23 cellular contexts compared by ENCODE assay signal in the genomic region with DNA sequence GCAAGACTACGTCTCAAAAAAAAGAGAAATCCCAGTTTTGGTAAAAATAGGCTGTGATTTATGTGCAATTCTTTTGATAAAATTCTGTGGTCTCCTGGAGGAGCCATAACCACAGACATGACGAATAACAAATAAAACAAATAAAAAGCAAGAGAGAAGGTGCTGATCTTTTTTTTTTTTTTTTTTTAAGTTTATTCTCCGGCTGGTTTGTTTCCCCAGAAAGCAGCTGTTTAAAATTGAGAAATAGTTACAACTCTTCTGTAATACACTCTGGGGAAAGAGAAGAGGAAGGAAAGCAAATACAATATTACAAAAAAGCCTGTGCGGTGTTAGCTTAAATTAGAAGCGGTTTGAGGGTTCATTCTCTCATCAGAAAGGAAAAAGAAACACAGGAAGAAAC. TPM values are rescaled to one million over a fixed set of nuclear protein-coding genes. Genes with fewer than 3 reads are reported as not detected.
DNase-seq lines count a peak whose midpoint lies in the region; ATAC-seq, FAIRE-seq and TF ChIP-seq lines count a peak whose summit lies in the region.
"Had no signal": no experiment of that assay in that cellular context is flagged by ENCODE, and none has a peak within 500 bp of the region (broad histone marks: within the 10 kb centered on the region; RNA-seq: fewer than 3 reads in every experiment).

No MANE protein-coding gene starts in this region.

- FAIRE-seq in HepG2 (lab: Jason Lieb, UNC), result no peak
- FAIRE-seq: A204.1 had no signal

- no peak for TF ChIP-seq POLR2A in right lobe of liver (IDR thresholded peaks at IDR 0.05)
- no peak for TF ChIP-seq POLR2A in HepG2 (IDR thresholded peaks at IDR 0.05; ENCODE audit: insufficient read depth in 1 of 2, low read depth in 2 of 2, low read length in 2 of 2)

- no peaks in the 10 kb centered on the region for H3K36me3 Mint-ChIP-seq in MCF 10A (ENCODE audit: insufficient read depth, unreplicated experiment)
- H3K36me3 Mint-ChIP-seq: CD4-positive, CD25-positive, alpha-beta regulatory T cell had no signal

- H3K4me3 ChIP-seq in right lobe of liver (no peak overlapping the region), HepG2 (replicated peaks in 1 of 3; ENCODE audit: insufficient read depth in 1 of 3, low read depth in 2 of 3, low read length in 3 of 3) (no peak overlapping the region)
- H3K4me3 ChIP-seq: lung, psoas muscle, testis had no signal

- H3K36me3 ChIP-seq in right lobe of liver, result no peaks in the 10 kb centered on the region
- H3K36me3 ChIP-seq in HepG2 (replicated peaks in 1 of 2; ENCODE audit: control insufficient read depth in 1 of 2, insufficient read depth in 2 of 2, low read length in 2 of 2), result no peaks in the 10 kb centered on the region
- H3K36me3 ChIP-seq: breast epithelium had no signal

- no peak overlapping the region for H3K4me3 Mint-ChIP-seq in MCF 10A (ENCODE audit: unreplicated experiment)
- H3K4me3 Mint-ChIP-seq: activated naive CD8-positive, alpha-beta T cell treated with anti-CD3 and anti-CD28 coated beads, Interleukin-2, amount 10 ng/mL, durations not matched to agents 7 days and 5 days; activated T-helper 1 cell treated with anti-CD3 and anti-CD28 coated beads, Interleukin-12 subunit alpha, Interleukin-12 subunit beta, Interleukin-2, Interleukin-4 antibody, amounts not matched to agents 30 ng/mL and 10 ng/mL and 1 ng/mL, durations not matched to agents 14 hours and 24 hours and 36 hours; natural killer cell treated with Interleukin-12 subunit alpha and Interleukin-12 subunit beta and Interleukin-15 and Interleukin-18, amount 100 ng/mL, for 72 hours; T-helper 2 cell treated with Interferon-gamma antibody and Interleukin-4, amounts not matched to agents 5 μg/mL and 100 μg/mL, for 36 hours had no signal

- DNase-seq in right lobe of liver (no peak), HepG2 (ENCODE audit: low spot score) (no peak), SKM-1 (lab: John Stamatoyannopoulos, UW; ENCODE audit: unreplicated experiment) (peak; percentile 49), myocyte (ENCODE audit: low read depth) (peak; percentile 41), MCF 10A (ENCODE audit: unreplicated experiment) (no peak), KG1 (lab: John Stamatoyannopoulos, UW) (no peak), T-helper 1 cell (no peak)
- DNase-seq: activated CD4-positive, CD25-positive, alpha-beta regulatory T cell; activated naive CD8-positive, alpha-beta T cell treated with anti-CD3 and anti-CD28 coated beads, Interleukin-2, amount 10 ng/mL, durations not matched to agents 7 days and 5 days; CD4-positive, CD25-positive, alpha-beta regulatory T cell; NCI-H1436 treated with DMSO at 0.1 percent for 48 hours; NCI-H446 treated with DMSO at 0.1 percent for 48 hours; psoas muscle; SHP77; testis had no signal

- H3K4me1 Mint-ChIP-seq in MCF 10A (ENCODE audit: insufficient read depth, unreplicated experiment), result peaks cover 6% of the 10 kb centered on the region

- no peaks in the 10 kb centered on the region for H4K20me1 ChIP-seq in HepG2 (ENCODE audit: insufficient read depth, low read length)

- H3K9me3 ChIP-seq in right lobe of liver, result no peaks in the 10 kb centered on the region
- H3K9me3 ChIP-seq in HepG2 (ENCODE audit: low read length), result no peaks in the 10 kb centered on the region
- H3K9me3 ChIP-seq: breast epithelium, psoas muscle, testis had no signal

- H3K4me1 ChIP-seq in right lobe of liver (no peaks in the 10 kb centered on the region), HepG2 (ENCODE audit: insufficient read depth, low read length) (peaks cover 11% of the 10 kb centered on the region)
- H3K4me1 ChIP-seq: psoas muscle, testis had no signal

- BruUV-seq in HepG2 (replicated peaks; lab: Mats Ljungman, UMichigan) (no TSS peak), MCF 10A (replicated peaks; lab: Mats Ljungman, UMichigan) (no TSS peak)

- intact Hi-C loops in right lobe of liver (cut with DNase I), result no loop called here
- intact Hi-C loops in HepG2 (cut with micrococcal nuclease; ENCODE audit: unreplicated experiment), result loop anchor here (10.0 kb wide), 1 partner anchor 687 kb away; no protein-coding TSS in a partner anchor
- intact Hi-C loops in MCF 10A (cut with micrococcal nuclease), result no loop called here

- no peak overlapping the region for H3K4me2 ChIP-seq in HepG2 (ENCODE audit: low read depth, low read length)
- H3K4me2 ChIP-seq: KMS-11 had no signal

- no peak overlapping the region for H3K9ac ChIP-seq in HepG2 (ENCODE audit: insufficient read depth, low read depth, low read length)
- H3K9ac ChIP-seq: KMS-11 had no signal

- no peak overlapping the region for H3K27ac Mint-ChIP-seq in MCF 10A (ENCODE audit: low read depth, unreplicated experiment)
- H3K27ac Mint-ChIP-seq: activated naive CD8-positive, alpha-beta T cell treated with anti-CD3 and anti-CD28 coated beads, Interleukin-2, amount 10 ng/mL, durations not matched to agents 7 days and 5 days; activated T-helper 1 cell treated with anti-CD3 and anti-CD28 coated beads, Interleukin-12 subunit alpha, Interleukin-12 subunit beta, Interleukin-2, Interleukin-4 antibody, amounts not matched to agents 30 ng/mL and 10 ng/mL and 1 ng/mL, durations not matched to agents 14 hours and 24 hours and 36 hours; CD4-positive, CD25-positive, alpha-beta regulatory T cell; natural killer cell treated with Interleukin-12 subunit alpha and Interleukin-12 subunit beta and Interleukin-15 and Interleukin-18, amount 100 ng/mL, for 72 hours; T-helper 2 cell treated with Interferon-gamma antibody and Interleukin-4, amounts not matched to agents 5 μg/mL and 100 μg/mL, for 36 hours had no signal

- no peak overlapping the region for H2AFZ ChIP-seq in HepG2 (ENCODE audit: low read length)

- no peak overlapping the region for H3K27ac ChIP-seq in right lobe of liver
- no peak overlapping the region for H3K27ac ChIP-seq in HepG2 (ENCODE audit: extremely low read length, insufficient read depth, low read length)
- H3K27ac ChIP-seq: breast epithelium, KMS-11, psoas muscle, testis had no signal

- TF ChIP-seq CTCF in right lobe of liver (IDR thresholded peaks at IDR 0.05) (no peak), HepG2 (CRISPR knock-in tag; IDR thresholded peaks at IDR 0.05) (no peak), MCF 10A (IDR thresholded peaks at IDR 0.05; ENCODE audit: unreplicated experiment) (no peak)

- in situ Hi-C loops in HepG2 (cut with HindIII; ENCODE audit: extremely low pct_ligation_motif_present, low pct_unique_long_range_greater_than_20kb), result no loop called here

- TF ChIP-seq EP300 in HepG2 (IDR thresholded peaks at IDR 0.05; ENCODE audit: low read depth in 2 of 2, low read length in 2 of 2) (no peak), HepG2 (CRISPR knock-in tag; IDR thresholded peaks at IDR 0.05; ENCODE audit: borderline replicate concordance) (no peak)

- ATAC-seq in right lobe of liver (peak in 3 of 4 donors; percentile 29 to 57 (median 45)), HepG2 (no peak), GM21737 (IDR thresholded peaks at IDR 0.05; ENCODE audit: unreplicated experiment) (no peak)
- ATAC-seq: natural killer cell treated with Interleukin-12 subunit alpha and Interleukin-12 subunit beta and Interleukin-15 and Interleukin-18, amount 100 ng/mL, for 72 hours had no signal

- no peaks in the 10 kb centered on the region for H3K27me3 Mint-ChIP-seq in MCF 10A (ENCODE audit: insufficient read depth, unreplicated experiment)

- H3K9me3 Mint-ChIP-seq in MCF 10A (ENCODE audit: unreplicated experiment), result no peaks in the 10 kb centered on the region
- H3K9me3 Mint-ChIP-seq: activated T-helper 1 cell treated with anti-CD3 and anti-CD28 coated beads, Interleukin-12 subunit alpha, Interleukin-12 subunit beta, Interleukin-2, Interleukin-4 antibody, amounts not matched to agents 30 ng/mL and 10 ng/mL and 1 ng/mL, durations not matched to agents 14 hours and 24 hours and 36 hours; natural killer cell treated with Interleukin-12 subunit alpha and Interleukin-12 subunit beta and Interleukin-15 and Interleukin-18, amount 100 ng/mL, for 72 hours; T-helper 2 cell treated with Interferon-gamma antibody and Interleukin-4, amounts not matched to agents 5 μg/mL and 100 μg/mL, for 36 hours had no signal

- CTCF ChIA-PET in HepG2 (lab: Yijun Ruan, JAX; ENCODE audit: low intra/inter-chr PET ratio, low total read pairs) (no interaction called here), MCF 10A (lab: Yijun Ruan, JAX) (interaction anchor here (0.6 kb wide), 1 partner anchor 1550 kb away, joined by 3 read pairs; no protein-coding TSS in a partner anchor)

- POLR2A ChIA-PET in HepG2 (lab: Yijun Ruan, JAX) (no interaction called here), MCF 10A (lab: Yijun Ruan, JAX) (no interaction called here)

- 23% methylated on average over 4 of the region's 5 CpGs for WGBS in right lobe of liver (ENCODE audit: insufficient coverage, low coverage, low lambda C conversion rate, missing lambda C conversion rate)
- 2% methylated on average over 5 of the region's 5 CpGs for WGBS in HepG2 (ENCODE audit: low lambda C conversion rate)

- H3K79me2 ChIP-seq in HepG2 (ENCODE audit: insufficient read depth, low read length), result no peaks in the 10 kb centered on the region

- H3K27me3 ChIP-seq in right lobe of liver (no peaks in the 10 kb centered on the region), HepG2 (ENCODE audit: control insufficient read depth in 1 of 2, insufficient read depth in 2 of 2, low read length in 2 of 2) (peaks cover 1 to 10% of the 10 kb centered on the region in 2 experiments; a peak in 1 of 5 replicates)
- H3K27me3 ChIP-seq: breast epithelium, testis had no signal

- TF ChIP-seq RAD21 in HepG2 (CRISPR knock-in tag; IDR thresholded peaks at IDR 0.05), result no peak

RNA-seq across cellular contexts. Expression of a gene that starts 40.8 kb away (rescaled TPM):
- total RNA-seq in right lobe of liver, result 10 to 100 TPM; 34.3 to 52.4 (median 48.9) TPM
- 69.1 and 70.2 TPM in 2 replicates for total RNA-seq in HepG2 (2016; rRNA removed; fragmentation: Illumina TruSeq; extraction: Trizol)
- total RNA-seq in HepG2 (2016; cell fraction: cytosol; rRNA removed; fragmentation: Illumina TruSeq; extraction: Trizol; ENCODE audit: low read depth), result 22.3 and 23.3 TPM in 2 replicates
- total RNA-seq in HepG2 (2016; cell fraction: insoluble cytoplasmic fraction; rRNA removed; fragmentation: Illumina TruSeq; extraction: Trizol), result 68.2 and 73.1 TPM in 2 replicates
- total RNA-seq in HepG2 (2016; cell fraction: membrane; rRNA removed; fragmentation: Illumina TruSeq; extraction: Trizol), result 51.1 and 64.4 TPM in 2 replicates
- 66.1 and 73.8 TPM in 2 replicates for total RNA-seq in HepG2 (2016; cell fraction: nucleus; rRNA removed; fragmentation: Illumina TruSeq; extraction: Trizol)
- 85.2 and 96.2 TPM in 2 replicates for polyA plus RNA-seq in HepG2 (2011; rRNA removed)
- polyA plus RNA-seq in HepG2 (2011; cell fraction: cytosol; rRNA removed), result 48.8 and 67.1 TPM in 2 replicates
- 38.1 and 40.6 TPM in 2 replicates for polyA plus RNA-seq in HepG2 (2011; cell fraction: nucleus; rRNA removed)
- polyA plus RNA-seq in HepG2 (2012), result 63.9 and 73.2 TPM in 2 replicates
- 8.0 and 9.8 TPM in 2 replicates for polyA plus RNA-seq in HepG2 (2016; cell fraction: cytosol; fragmentation: Illumina TruSeq; extraction: Trizol; ENCODE audit: low read depth)
- polyA plus RNA-seq in HepG2 (2016; cell fraction: insoluble cytoplasmic fraction; fragmentation: Illumina TruSeq; extraction: Trizol; ENCODE audit: low read depth), result 85.0 and 88.2 TPM in 2 replicates
- polyA plus RNA-seq in HepG2 (2016; cell fraction: membrane; fragmentation: Illumina TruSeq; extraction: Trizol; ENCODE audit: low read depth), result 33.0 and 38.6 TPM in 2 replicates
- 68.4 and 72.1 TPM in 2 replicates for polyA plus RNA-seq in HepG2 (2016; cell fraction: nucleus; fragmentation: Illumina TruSeq; extraction: Trizol; ENCODE audit: insufficient read depth, low read depth)
- 86.5 and 108 TPM in 2 replicates for polyA minus RNA-seq in HepG2 (2011; rRNA and poly(A)+ RNA removed; ENCODE audit: low replicate concordance)
- polyA minus RNA-seq in HepG2 (2011; cell fraction: cytosol; rRNA and poly(A)+ RNA removed), result 44.2 and 45.6 TPM in 2 replicates
- 145 and 151 TPM in 2 replicates for polyA minus RNA-seq in HepG2 (2011; cell fraction: nucleus; rRNA and poly(A)+ RNA removed)
- 69.6 and 84.1 TPM in 2 replicates for total RNA-seq in myocyte
- 49.6 TPM for polyA plus RNA-seq in myocyte (2012)
- 151 and 155 TPM in 2 replicates for total RNA-seq in MCF 10A (2022)

Comparison
In these comparisons a context has a peak if more than half of its experiments do, and no peak if none do; other contexts are left out.
1. ATAC-seq: peak in right lobe of liver (3 of 4); none in HepG2 (single experiment) and GM21737 (single experiment).
2. DNase-seq: peak in SKM-1 (single experiment) and myocyte (single experiment); none in right lobe of liver (0 of 3), HepG2 (single experiment), MCF 10A (single experiment), KG1 (single experiment) and T-helper 1 cell (0 of 5).